In the genomic region with DNA sequence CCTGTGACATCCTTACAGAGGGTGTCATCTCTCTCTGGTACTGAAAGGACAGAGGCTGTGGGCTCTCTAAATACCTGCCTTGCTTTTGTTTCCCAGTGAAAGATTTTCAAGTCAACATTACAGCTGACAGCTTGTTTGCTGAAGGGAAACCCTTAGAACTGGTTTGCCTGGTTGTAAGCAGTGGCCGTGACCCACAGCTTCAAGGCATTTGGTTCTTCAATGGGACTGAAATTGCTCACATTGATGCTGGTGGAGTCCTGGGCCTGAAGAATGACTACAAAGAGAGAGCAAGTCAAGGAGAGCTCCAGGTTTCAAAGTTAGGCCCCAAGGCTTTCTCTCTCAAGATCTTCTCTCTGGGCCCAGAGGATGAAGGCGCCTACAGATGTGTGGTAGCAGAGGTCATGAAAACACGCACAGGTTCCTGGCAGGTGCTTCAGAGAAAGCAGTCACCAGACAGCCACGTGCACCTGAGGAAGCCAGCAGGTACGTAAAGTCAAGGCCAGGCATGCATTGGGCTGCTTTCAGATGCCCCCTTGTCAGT, we compare ENCODE assay signal across 17 cellular contexts. TPM values are rescaled to one million over a fixed set of nuclear protein-coding genes. Genes with fewer than 3 reads are reported as not detected.
DNase-seq lines count a peak whose midpoint lies in the region; ATAC-seq, FAIRE-seq and TF ChIP-seq lines count a peak whose summit lies in the region.
"Had no signal": no experiment of that assay in that cellular context is flagged by ENCODE, and none has a peak within 500 bp of the region (broad histone marks: within the 10 kb centered on the region; RNA-seq: fewer than 3 reads in every experiment).

No MANE protein-coding gene starts in this region.

- BruUV-seq in Calu3 (replicated peaks; lab: Mats Ljungman, UMichigan): no TSS peak

- H3K27me3 Mint-ChIP-seq in Calu3 (ENCODE audit: unreplicated experiment) (no peaks in the 10 kb centered on the region), WTC11 (ENCODE audit: low read depth) (no peaks in the 10 kb centered on the region)

- CTCF ChIA-PET in Calu3 (lab: Charles Lee): interaction anchor here (0.6 kb wide), 1 partner anchor 53 kb away, joined by 3 read pairs; no protein-coding TSS in a partner anchor
- CTCF ChIA-PET in WTC11 (lab: Charles Lee): interaction anchor here (0.8 kb wide), 1 partner anchor 196 kb away, joined by 3 read pairs; no protein-coding TSS in a partner anchor

- no peak for TF ChIP-seq CTCF in Calu3 (IDR thresholded peaks at IDR 0.05; ENCODE audit: unreplicated experiment)
- TF ChIP-seq CTCF in WTC11 (IDR thresholded peaks at IDR 0.05): no peak
- TF ChIP-seq CTCF in pancreas (IDR thresholded peaks at IDR 0.05): no peak
- TF ChIP-seq CTCF in vagina (IDR thresholded peaks at IDR 0.05): no peak

- POLR2A ChIA-PET in WTC11 (lab: Charles Lee): interaction anchor here (0.7 kb wide), 1 partner anchor 252 kb away, joined by 5 read pairs; no protein-coding TSS in a partner anchor

- no peaks in the 10 kb centered on the region for H3K9me3 ChIP-seq in pancreas
- H3K9me3 ChIP-seq in vagina: no peaks in the 10 kb centered on the region
- H3K9me3 ChIP-seq: esophagus squamous epithelium had no signal

- no peaks in the 10 kb centered on the region for H3K4me1 Mint-ChIP-seq in Calu3 (ENCODE audit: low read depth, unreplicated experiment)
- peaks cover 31% of the 10 kb centered on the region for H3K4me1 Mint-ChIP-seq in WTC11
- H3K4me1 Mint-ChIP-seq: activated B cell treated with CpG ODN at 0.5 μM for 24 hours had no signal

- H3K36me3 Mint-ChIP-seq in Calu3 (ENCODE audit: insufficient read depth, unreplicated experiment): no peaks in the 10 kb centered on the region
- H3K36me3 Mint-ChIP-seq in WTC11: no peaks in the 10 kb centered on the region; the same call in 1 of the 2 replicates

- H3K27ac ChIP-seq in pancreas (no peak overlapping the region), vagina (no peak overlapping the region)

- no peaks in the 10 kb centered on the region for H3K27me3 ChIP-seq in pancreas
- no peaks in the 10 kb centered on the region for H3K27me3 ChIP-seq in vagina
- H3K27me3 ChIP-seq: esophagus squamous epithelium had no signal

- TF ChIP-seq POLR2A in vagina (IDR thresholded peaks at IDR 0.05): no peak

- H3K4me3 Mint-ChIP-seq in Calu3 (ENCODE audit: low read depth, unreplicated experiment): no peak overlapping the region
- no peak overlapping the region for H3K4me3 Mint-ChIP-seq in WTC11
- H3K4me3 Mint-ChIP-seq: activated B cell treated with CpG ODN at 0.5 μM for 24 hours; T-helper 1 cell treated with Interleukin-12 subunit alpha and Interleukin-12 subunit beta and Interleukin-4 antibody, amounts not matched to agents 30 μg/mL and 1 μg/mL, for 36 hours had no signal

- no peak for FAIRE-seq in pancreas (lab: Jason Lieb, UNC)

- DNase-seq in Calu3 (peak; percentile 8), ELF-1 (ENCODE audit: low read depth, low spot score) (peak; percentile 80), WTC11 (ENCODE audit: low spot score) (no peak), pancreas (no peak), vagina (ENCODE audit: extremely low spot score in 2 of 2) (no peak)
- DNase-seq: activated B cell treated with CpG ODN at 0.5 μM for 24 hours; activated CD8-positive, alpha-beta memory T cell treated with anti-CD3 and anti-CD28 coated beads for 24 hours; esophagus squamous epithelium; Karpas-422; NCI-H1105; nucleus accumbens; SHP77 had no signal

- WGBS in pancreas, 2 donors: 48 to 59% methylated on average over 5 of the region's 5 CpGs

- H3K4me3 ChIP-seq in pancreas (no peak overlapping the region), vagina (no peak overlapping the region)
- H3K4me3 ChIP-seq: esophagus squamous epithelium had no signal

- intact Hi-C loops in Calu3 (cut with micrococcal nuclease; ENCODE audit: unreplicated experiment): no loop called here
- intact Hi-C loops in pancreas (cut with DNase I): no loop called here
- intact Hi-C loops in vagina (cut with DNase I): no loop called here

- ATAC-seq in WTC11 (no peak), pancreas (peak; percentile 38 to 82 (median 61)), GM18867 (IDR thresholded peaks at IDR 0.05; ENCODE audit: unreplicated experiment) (no peak), HG03175 (IDR thresholded peaks at IDR 0.05; ENCODE audit: unreplicated experiment) (no peak)
- ATAC-seq: left lobe of liver, sciatic nerve had no signal

- H3K27ac Mint-ChIP-seq in Calu3 (ENCODE audit: unreplicated experiment) (no peak overlapping the region), WTC11 (peak overlapping the region; percentile 42)
- H3K27ac Mint-ChIP-seq: activated B cell treated with CpG ODN at 0.5 μM for 24 hours; T-helper 1 cell treated with Interleukin-12 subunit alpha and Interleukin-12 subunit beta and Interleukin-4 antibody, amounts not matched to agents 30 μg/mL and 1 μg/mL, for 36 hours had no signal

- H3K4me1 ChIP-seq in pancreas (no peaks in the 10 kb centered on the region), vagina (no peaks in the 10 kb centered on the region)

- H3K36me3 ChIP-seq in pancreas (no peaks in the 10 kb centered on the region), vagina (no peaks in the 10 kb centered on the region)
- H3K36me3 ChIP-seq: esophagus squamous epithelium had no signal

- H3K9me3 Mint-ChIP-seq in Calu3 (ENCODE audit: low read depth, unreplicated experiment): no peaks in the 10 kb centered on the region
- no peaks in the 10 kb centered on the region for H3K9me3 Mint-ChIP-seq in WTC11
- H3K9me3 Mint-ChIP-seq: activated B cell treated with CpG ODN at 0.5 μM for 24 hours; T-helper 1 cell treated with Interleukin-12 subunit alpha and Interleukin-12 subunit beta and Interleukin-4 antibody, amounts not matched to agents 30 μg/mL and 1 μg/mL, for 36 hours had no signal

TF ChIP-seq in WTC11, 78 proteins besides CTCF, POLR2A, EP300 and RAD21:
- TF ChIP-seq NFATC4 (CRISPR knock-in tag; IDR thresholded peaks at IDR 0.05) (no peak), MYBL2 (CRISPR knock-in tag; IDR thresholded peaks at IDR 0.05) (no peak), RELA (CRISPR knock-in tag; IDR thresholded peaks at IDR 0.05; ENCODE audit: borderline replicate concordance) (no peak), ZNF138 (CRISPR knock-in tag; conservative IDR thresholded peaks at IDR 0.05) (no peak), NFE2L1 (CRISPR knock-in tag; IDR thresholded peaks at IDR 0.05) (no peak)
- TF ChIP-seq, protein P1, sequence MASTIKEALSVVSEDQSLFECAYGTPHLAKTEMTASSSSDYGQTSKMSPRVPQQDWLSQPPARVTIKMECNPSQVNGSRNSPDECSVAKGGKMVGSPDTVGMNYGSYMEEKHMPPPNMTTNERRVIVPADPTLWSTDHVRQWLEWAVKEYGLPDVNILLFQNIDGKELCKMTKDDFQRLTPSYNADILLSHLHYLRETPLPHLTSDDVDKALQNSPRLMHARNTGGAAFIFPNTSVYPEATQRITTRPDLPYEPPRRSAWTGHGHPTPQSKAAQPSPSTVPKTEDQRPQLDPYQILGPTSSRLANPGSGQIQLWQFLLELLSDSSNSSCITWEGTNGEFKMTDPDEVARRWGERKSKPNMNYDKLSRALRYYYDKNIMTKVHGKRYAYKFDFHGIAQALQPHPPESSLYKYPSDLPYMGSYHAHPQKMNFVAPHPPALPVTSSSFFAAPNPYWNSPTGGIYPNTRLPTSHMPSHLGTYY (CRISPR knock-in tag; IDR thresholded peaks at IDR 0.05): no peak
TF ChIP-seq in WTC11: peak in this region for 0.

RNA-seq across cellular contexts. Expression of a gene that starts 11.8 kb away (rescaled TPM):
- total RNA-seq in Calu3 (2022) (0.31 and 0.76 TPM in 2 replicates), WTC11 (2021) (1.3 to 1.6 TPM (median 1.4 TPM) in 3 replicates), pancreas (1 to 10 TPM in 4 of 6 donors, under 1 TPM in 2; 0.51 to 2.0 (median 1.2) TPM), vagina (3.9 TPM)
- 1 to 10 TPM; 1.5 to 3.4 TPM for polyA plus RNA-seq in pancreas

RNA-seq across cellular contexts. Expression of a gene that starts 46.7 kb away (rescaled TPM):
- total RNA-seq in Calu3 (2022): 46.6 and 49.6 TPM in 2 replicates
- total RNA-seq in WTC11 (2021): 78.9 to 88.8 TPM (median 79.1 TPM) in 3 replicates
- 10 to 100 TPM in 1 of 6 donors, 1 to 10 TPM in 5; 3.5 to 16.5 (median 5.5) TPM for total RNA-seq in pancreas
- polyA plus RNA-seq in pancreas: 1 to 10 TPM; 2.0 to 3.1 TPM
- total RNA-seq in vagina: 7.6 TPM

Comparison
In these comparisons a context has a peak if more than half of its experiments do, and no peak if none do; other contexts are left out.
1. DNase-seq: peak in Calu3 (single experiment) and ELF-1 (single experiment); none in WTC11 (single experiment), pancreas (0 of 6) and vagina (0 of 2).
2. ATAC-seq: peak in pancreas (4 of 4); none in WTC11 (single experiment), GM18867 (single experiment) and HG03175 (single experiment).